In genomic region chr11:69699213-69699612, GRCh38 we compare ENCODE assay signal across 19 cellular contexts. TPM values are rescaled to one million over a fixed set of nuclear protein-coding genes. Genes with fewer than 3 reads are reported as not detected.
DNase-seq lines count a peak whose midpoint lies in the region; ATAC-seq and TF ChIP-seq lines count a peak whose summit lies in the region.
"Had no signal": no experiment of that assay in that cellular context is flagged by ENCODE, and none has a peak within 500 bp of the region (broad histone marks: within the 10 kb centered on the region; RNA-seq: fewer than 3 reads in every experiment).

No MANE protein-coding gene starts in this region.

- H3K4me3 Mint-ChIP-seq in activated B cell treated with CpG ODN at 0.5 μM for 24 hours: no peak overlapping the region
- H3K4me3 Mint-ChIP-seq: activated T-cell treated with anti-CD3 and anti-CD28 coated beads, Interleukin-2, amount 50 U/mL, for 72 hours; natural killer cell; T-helper 1 cell treated with Interleukin-12 subunit alpha and Interleukin-12 subunit beta and Interleukin-4 antibody, amounts not matched to agents 30 μg/mL and 1 μg/mL, for 36 hours had no signal

- H3K9me3 Mint-ChIP-seq in activated B cell treated with CpG ODN at 0.5 μM for 24 hours: no peaks in the 10 kb centered on the region
- H3K9me3 Mint-ChIP-seq: activated T-cell treated with anti-CD3 and anti-CD28 coated beads, Interleukin-2, amount 50 U/mL, for 72 hours; natural killer cell; T-helper 1 cell treated with Interleukin-12 subunit alpha and Interleukin-12 subunit beta and Interleukin-4 antibody, amounts not matched to agents 30 μg/mL and 1 μg/mL, for 36 hours had no signal

- CTCF ChIA-PET in activated B cell treated with CpG ODN at 0.5 μM for 24 hours (lab: Charles Lee): no interaction called here

- H3K27ac Mint-ChIP-seq in activated B cell treated with CpG ODN at 0.5 μM for 24 hours: no peak overlapping the region
- H3K27ac Mint-ChIP-seq: activated T-cell treated with anti-CD3 and anti-CD28 coated beads, Interleukin-2, amount 50 U/mL, for 72 hours; natural killer cell; T-helper 1 cell treated with Interleukin-12 subunit alpha and Interleukin-12 subunit beta and Interleukin-4 antibody, amounts not matched to agents 30 μg/mL and 1 μg/mL, for 36 hours had no signal

- POLR2A ChIA-PET in activated B cell treated with CpG ODN at 0.5 μM for 24 hours (lab: Charles Lee): no interaction called here

- ATAC-seq in activated B cell treated with CpG ODN at 0.5 μM for 24 hours (ENCODE audit: low read depth) (peak; percentile 25), GM19452 (IDR thresholded peaks at IDR 0.05; ENCODE audit: unreplicated experiment) (no peak)
- ATAC-seq: activated T-cell treated with anti-CD3 and anti-CD28 coated beads, Interleukin-2, amount 50 U/mL, for 72 hours; left lobe of liver; natural killer cell had no signal

- H3K27me3 Mint-ChIP-seq in activated B cell treated with CpG ODN at 0.5 μM for 24 hours: peaks cover 30% of the 10 kb centered on the region

- no peak for TF ChIP-seq CTCF in activated B cell treated with CpG ODN at 0.5 μM for 24 hours (IDR thresholded peaks at IDR 0.05)

- H3K36me3 Mint-ChIP-seq in activated B cell treated with CpG ODN at 0.5 μM for 24 hours (ENCODE audit: low read depth): no peaks in the 10 kb centered on the region
- H3K36me3 Mint-ChIP-seq: natural killer cell had no signal

- H3K4me1 Mint-ChIP-seq in activated B cell treated with CpG ODN at 0.5 μM for 24 hours: peaks cover 15% of the 10 kb centered on the region
- H3K4me1 Mint-ChIP-seq: natural killer cell had no signal

- intact Hi-C loops in activated B cell treated with CpG ODN at 0.5 μM for 24 hours (cut with micrococcal nuclease): no loop called here
- intact Hi-C loops in posterior vena cava (cut with DNase I): no loop called here

- DNase-seq in DMS153 treated with DMSO at 0.1 percent for 48 hours (lab: John Stamatoyannopoulos, UW; ENCODE audit: unreplicated experiment) (peak; percentile 23), NCI-H1694 (lab: John Stamatoyannopoulos, UW) (peak; percentile 11), activated B cell treated with CpG ODN at 0.5 μM for 24 hours (no peak), posterior vena cava (ENCODE audit: low spot score) (peak; percentile 75), AG08396 (ENCODE audit: low spot score) (no peak)
- DNase-seq in stimulated activated CD4-positive, alpha-beta T cell treated with anti-CD3 and anti-CD28 coated beads, Interleukin-12 subunit alpha, Interleukin-12 subunit beta, amount 100 ng/mL, for 4 hours: no peak
- DNase-seq: activated CD4-positive, alpha-beta T cell treated with anti-CD3 and anti-CD28 coated beads, Interleukin-2, amount 50 U/mL, for 4 hours; activated T-cell treated with anti-CD3 and anti-CD28 coated beads, Interleukin-2, amount 50 U/mL, for 72 hours; adrenal gland; MM.1S; natural killer cell; stimulated activated CD4-positive, alpha-beta T cell treated with anti-CD3 and anti-CD28 coated beads, Interleukin-4, amount 100 ng/mL, for 24 hours; uterus had no signal

RNA-seq across cellular contexts. Expression of gene FGF19, which starts 4.6 kb away (rescaled TPM):
- total RNA-seq in activated B cell treated with CpG ODN at 0.5 μM for 24 hours (not detected in 2 replicates), posterior vena cava (not detected)
- total RNA-seq: adrenal gland, heart left ventricle, HT1080, natural killer cell, right cardiac atrium had no signal

RNA-seq across cellular contexts. Expression of gene LTO1, which starts 24.1 kb away (rescaled TPM):
- total RNA-seq in activated B cell treated with CpG ODN at 0.5 μM for 24 hours (46.3 and 52.5 TPM in 2 replicates), posterior vena cava (10 to 100 TPM; 17.2 to 18.5 TPM)

RNA-seq across cellular contexts. Expression of gene CCND1, which starts 58.3 kb away (rescaled TPM):
- 7.5 and 10.5 TPM in 2 replicates for total RNA-seq in activated B cell treated with CpG ODN at 0.5 μM for 24 hours
- 100 to 1,000 TPM in 1 of 2 donors, 10 to 100 TPM in 1; 65.8 to 100 TPM for total RNA-seq in posterior vena cava

Comparison
In these comparisons a context has a peak if more than half of its experiments do, and no peak if none do; other contexts are left out.
1. DNase-seq: peak in DMS153 treated with DMSO at 0.1 percent for 48 hours (single experiment), NCI-H1694 (single experiment) and posterior vena cava (single experiment); none in activated B cell treated with CpG ODN at 0.5 μM for 24 hours (single experiment), AG08396 (single experiment) and stimulated activated CD4-positive, alpha-beta T cell treated with anti-CD3 and anti-CD28 coated beads, Interleukin-12 subunit alpha, Interleukin-12 subunit beta, amount 100 ng/mL, for 4 hours (single experiment).